ENCODE assay signal across 2 cellular contexts in the genomic region with DNA sequence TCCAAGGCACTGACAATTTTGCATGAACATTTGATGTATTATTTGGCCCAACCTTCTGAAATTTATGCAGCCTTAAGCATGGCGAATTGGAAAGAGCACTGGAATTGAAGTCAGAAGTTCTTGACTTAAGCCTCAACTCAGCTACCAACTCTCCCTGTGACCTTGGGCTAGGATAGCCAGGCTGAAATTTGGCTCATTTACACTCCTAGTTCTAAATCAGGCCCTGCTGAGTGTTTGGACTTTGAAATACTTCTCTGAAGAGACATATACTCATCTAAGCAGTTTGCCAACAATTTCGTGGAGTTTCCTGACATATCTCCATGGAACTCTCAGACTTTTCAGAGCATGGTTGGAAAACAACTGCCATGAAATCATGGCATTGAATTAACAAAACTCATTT.
TF ChIP-seq lines count a peak whose summit lies in the region.

No MANE protein-coding gene starts in this region.

TF ChIP-seq in GM23338, 12 proteins besides CTCF, POLR2A, EP300 and RAD21:
- TF ChIP-seq, protein P1, sequence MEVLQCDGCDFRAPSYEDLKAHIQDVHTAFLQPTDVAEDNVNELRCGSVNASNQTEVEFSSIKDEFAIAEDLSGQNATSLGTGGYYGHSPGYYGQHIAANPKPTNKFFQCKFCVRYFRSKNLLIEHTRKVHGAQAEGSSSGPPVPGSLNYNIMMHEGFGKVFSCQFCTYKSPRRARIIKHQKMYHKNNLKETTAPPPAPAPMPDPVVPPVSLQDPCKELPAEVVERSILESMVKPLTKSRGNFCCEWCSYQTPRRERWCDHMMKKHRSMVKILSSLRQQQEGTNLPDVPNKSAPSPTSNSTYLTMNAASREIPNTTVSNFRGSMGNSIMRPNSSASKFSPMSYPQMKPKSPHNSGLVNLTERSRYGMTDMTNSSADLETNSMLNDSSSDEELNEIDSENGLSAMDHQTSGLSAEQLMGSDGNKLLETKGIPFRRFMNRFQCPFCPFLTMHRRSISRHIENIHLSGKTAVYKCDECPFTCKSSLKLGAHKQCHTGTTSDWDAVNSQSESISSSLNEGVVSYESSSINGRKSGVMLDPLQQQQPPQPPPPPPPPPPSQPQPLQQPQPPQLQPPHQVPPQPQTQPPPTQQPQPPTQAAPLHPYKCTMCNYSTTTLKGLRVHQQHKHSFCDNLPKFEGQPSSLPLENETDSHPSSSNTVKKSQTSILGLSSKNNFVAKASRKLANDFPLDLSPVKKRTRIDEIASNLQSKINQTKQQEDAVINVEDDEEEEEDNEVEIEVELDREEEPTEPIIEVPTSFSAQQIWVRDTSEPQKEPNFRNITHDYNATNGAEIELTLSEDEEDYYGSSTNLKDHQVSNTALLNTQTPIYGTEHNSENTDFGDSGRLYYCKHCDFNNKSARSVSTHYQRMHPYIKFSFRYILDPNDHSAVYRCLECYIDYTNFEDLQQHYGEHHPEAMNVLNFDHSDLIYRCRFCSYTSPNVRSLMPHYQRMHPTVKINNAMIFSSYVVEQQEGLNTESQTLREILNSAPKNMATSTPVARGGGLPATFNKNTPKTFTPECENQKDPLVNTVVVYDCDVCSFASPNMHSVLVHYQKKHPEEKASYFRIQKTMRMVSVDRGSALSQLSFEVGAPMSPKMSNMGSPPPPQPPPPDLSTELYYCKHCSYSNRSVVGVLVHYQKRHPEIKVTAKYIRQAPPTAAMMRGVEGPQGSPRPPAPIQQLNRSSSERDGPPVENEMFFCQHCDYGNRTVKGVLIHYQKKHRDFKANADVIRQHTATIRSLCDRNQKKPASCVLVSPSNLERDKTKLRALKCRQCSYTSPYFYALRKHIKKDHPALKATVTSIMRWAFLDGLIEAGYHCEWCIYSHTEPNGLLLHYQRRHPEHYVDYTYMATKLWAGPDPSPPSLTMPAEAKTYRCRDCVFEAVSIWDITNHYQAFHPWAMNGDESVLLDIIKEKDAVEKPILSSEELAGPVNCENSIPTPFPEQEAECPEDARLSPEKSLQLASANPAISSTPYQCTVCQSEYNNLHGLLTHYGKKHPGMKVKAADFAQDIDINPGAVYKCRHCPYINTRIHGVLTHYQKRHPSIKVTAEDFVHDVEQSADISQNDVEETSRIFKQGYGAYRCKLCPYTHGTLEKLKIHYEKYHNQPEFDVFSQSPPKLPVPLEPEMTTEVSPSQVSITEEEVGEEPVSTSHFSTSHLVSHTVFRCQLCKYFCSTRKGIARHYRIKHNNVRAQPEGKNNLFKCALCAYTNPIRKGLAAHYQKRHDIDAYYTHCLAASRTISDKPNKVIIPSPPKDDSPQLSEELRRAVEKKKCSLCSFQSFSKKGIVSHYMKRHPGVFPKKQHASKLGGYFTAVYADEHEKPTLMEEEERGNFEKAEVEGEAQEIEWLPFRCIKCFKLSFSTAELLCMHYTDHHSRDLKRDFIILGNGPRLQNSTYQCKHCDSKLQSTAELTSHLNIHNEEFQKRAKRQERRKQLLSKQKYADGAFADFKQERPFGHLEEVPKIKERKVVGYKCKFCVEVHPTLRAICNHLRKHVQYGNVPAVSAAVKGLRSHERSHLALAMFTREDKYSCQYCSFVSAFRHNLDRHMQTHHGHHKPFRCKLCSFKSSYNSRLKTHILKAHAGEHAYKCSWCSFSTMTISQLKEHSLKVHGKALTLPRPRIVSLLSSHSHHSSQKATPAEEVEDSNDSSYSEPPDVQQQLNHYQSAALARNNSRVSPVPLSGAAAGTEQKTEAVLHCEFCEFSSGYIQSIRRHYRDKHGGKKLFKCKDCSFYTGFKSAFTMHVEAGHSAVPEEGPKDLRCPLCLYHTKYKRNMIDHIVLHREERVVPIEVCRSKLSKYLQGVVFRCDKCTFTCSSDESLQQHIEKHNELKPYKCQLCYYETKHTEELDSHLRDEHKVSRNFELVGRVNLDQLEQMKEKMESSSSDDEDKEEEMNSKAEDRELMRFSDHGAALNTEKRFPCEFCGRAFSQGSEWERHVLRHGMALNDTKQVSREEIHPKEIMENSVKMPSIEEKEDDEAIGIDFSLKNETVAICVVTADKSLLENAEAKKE (CRISPR knock-in tag; IDR thresholded peaks at IDR 0.05): no peak
- TF ChIP-seq ZNF114 (CRISPR knock-in tag; IDR thresholded peaks at IDR 0.05) (no peak), CREB1 (CRISPR knock-in tag; IDR thresholded peaks at IDR 0.05; ENCODE audit: low read depth) (no peak), JUNB (IDR thresholded peaks at IDR 0.05; ENCODE audit: unreplicated experiment) (no peak), ZNF331 (CRISPR knock-in tag; IDR thresholded peaks at IDR 0.05; ENCODE audit: low read depth) (no peak), EZH2 (IDR thresholded peaks at IDR 0.05; ENCODE audit: low read depth, unreplicated experiment) (no peak)
- TF ChIP-seq, protein P2, sequence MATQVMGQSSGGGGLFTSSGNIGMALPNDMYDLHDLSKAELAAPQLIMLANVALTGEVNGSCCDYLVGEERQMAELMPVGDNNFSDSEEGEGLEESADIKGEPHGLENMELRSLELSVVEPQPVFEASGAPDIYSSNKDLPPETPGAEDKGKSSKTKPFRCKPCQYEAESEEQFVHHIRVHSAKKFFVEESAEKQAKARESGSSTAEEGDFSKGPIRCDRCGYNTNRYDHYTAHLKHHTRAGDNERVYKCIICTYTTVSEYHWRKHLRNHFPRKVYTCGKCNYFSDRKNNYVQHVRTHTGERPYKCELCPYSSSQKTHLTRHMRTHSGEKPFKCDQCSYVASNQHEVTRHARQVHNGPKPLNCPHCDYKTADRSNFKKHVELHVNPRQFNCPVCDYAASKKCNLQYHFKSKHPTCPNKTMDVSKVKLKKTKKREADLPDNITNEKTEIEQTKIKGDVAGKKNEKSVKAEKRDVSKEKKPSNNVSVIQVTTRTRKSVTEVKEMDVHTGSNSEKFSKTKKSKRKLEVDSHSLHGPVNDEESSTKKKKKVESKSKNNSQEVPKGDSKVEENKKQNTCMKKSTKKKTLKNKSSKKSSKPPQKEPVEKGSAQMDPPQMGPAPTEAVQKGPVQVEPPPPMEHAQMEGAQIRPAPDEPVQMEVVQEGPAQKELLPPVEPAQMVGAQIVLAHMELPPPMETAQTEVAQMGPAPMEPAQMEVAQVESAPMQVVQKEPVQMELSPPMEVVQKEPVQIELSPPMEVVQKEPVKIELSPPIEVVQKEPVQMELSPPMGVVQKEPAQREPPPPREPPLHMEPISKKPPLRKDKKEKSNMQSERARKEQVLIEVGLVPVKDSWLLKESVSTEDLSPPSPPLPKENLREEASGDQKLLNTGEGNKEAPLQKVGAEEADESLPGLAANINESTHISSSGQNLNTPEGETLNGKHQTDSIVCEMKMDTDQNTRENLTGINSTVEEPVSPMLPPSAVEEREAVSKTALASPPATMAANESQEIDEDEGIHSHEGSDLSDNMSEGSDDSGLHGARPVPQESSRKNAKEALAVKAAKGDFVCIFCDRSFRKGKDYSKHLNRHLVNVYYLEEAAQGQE (IDR thresholded peaks at IDR 0.05; ENCODE audit: unreplicated experiment): no peak
- TF ChIP-seq, protein P3, sequence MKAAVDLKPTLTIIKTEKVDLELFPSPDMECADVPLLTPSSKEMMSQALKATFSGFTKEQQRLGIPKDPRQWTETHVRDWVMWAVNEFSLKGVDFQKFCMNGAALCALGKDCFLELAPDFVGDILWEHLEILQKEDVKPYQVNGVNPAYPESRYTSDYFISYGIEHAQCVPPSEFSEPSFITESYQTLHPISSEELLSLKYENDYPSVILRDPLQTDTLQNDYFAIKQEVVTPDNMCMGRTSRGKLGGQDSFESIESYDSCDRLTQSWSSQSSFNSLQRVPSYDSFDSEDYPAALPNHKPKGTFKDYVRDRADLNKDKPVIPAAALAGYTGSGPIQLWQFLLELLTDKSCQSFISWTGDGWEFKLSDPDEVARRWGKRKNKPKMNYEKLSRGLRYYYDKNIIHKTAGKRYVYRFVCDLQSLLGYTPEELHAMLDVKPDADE (IDR thresholded peaks at IDR 0.05): no peak

TF ChIP-seq in WTC11, 78 proteins besides CTCF, POLR2A, EP300 and RAD21 (continued from another document):
- no peak for TF ChIP-seq ZBTB21 (CRISPR knock-in tag; IDR thresholded peaks at IDR 0.05; ENCODE audit: borderline replicate concordance)
- no peak for TF ChIP-seq ETV6 (CRISPR knock-in tag; IDR thresholded peaks at IDR 0.05)
- no peak for TF ChIP-seq FOXP1 (CRISPR knock-in tag; IDR thresholded peaks at IDR 0.05; ENCODE audit: borderline replicate concordance)
- no peak for TF ChIP-seq IRF2 (CRISPR knock-in tag; IDR thresholded peaks at IDR 0.05; ENCODE audit: borderline replicate concordance, low read depth)
- no peak for TF ChIP-seq ZNF281 (CRISPR knock-in tag; IDR thresholded peaks at IDR 0.05)
- TF ChIP-seq, protein P4, sequence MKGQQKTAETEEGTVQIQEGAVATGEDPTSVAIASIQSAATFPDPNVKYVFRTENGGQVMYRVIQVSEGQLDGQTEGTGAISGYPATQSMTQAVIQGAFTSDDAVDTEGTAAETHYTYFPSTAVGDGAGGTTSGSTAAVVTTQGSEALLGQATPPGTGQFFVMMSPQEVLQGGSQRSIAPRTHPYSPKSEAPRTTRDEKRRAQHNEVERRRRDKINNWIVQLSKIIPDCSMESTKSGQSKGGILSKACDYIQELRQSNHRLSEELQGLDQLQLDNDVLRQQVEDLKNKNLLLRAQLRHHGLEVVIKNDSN (CRISPR knock-in tag; IDR thresholded peaks at IDR 0.05): no peak
- TF ChIP-seq GABPB1 (CRISPR knock-in tag; IDR thresholded peaks at IDR 0.05): no peak
- no peak for TF ChIP-seq PREB (CRISPR knock-in tag; IDR thresholded peaks at IDR 0.05; ENCODE audit: borderline replicate concordance)
- TF ChIP-seq, protein P5, sequence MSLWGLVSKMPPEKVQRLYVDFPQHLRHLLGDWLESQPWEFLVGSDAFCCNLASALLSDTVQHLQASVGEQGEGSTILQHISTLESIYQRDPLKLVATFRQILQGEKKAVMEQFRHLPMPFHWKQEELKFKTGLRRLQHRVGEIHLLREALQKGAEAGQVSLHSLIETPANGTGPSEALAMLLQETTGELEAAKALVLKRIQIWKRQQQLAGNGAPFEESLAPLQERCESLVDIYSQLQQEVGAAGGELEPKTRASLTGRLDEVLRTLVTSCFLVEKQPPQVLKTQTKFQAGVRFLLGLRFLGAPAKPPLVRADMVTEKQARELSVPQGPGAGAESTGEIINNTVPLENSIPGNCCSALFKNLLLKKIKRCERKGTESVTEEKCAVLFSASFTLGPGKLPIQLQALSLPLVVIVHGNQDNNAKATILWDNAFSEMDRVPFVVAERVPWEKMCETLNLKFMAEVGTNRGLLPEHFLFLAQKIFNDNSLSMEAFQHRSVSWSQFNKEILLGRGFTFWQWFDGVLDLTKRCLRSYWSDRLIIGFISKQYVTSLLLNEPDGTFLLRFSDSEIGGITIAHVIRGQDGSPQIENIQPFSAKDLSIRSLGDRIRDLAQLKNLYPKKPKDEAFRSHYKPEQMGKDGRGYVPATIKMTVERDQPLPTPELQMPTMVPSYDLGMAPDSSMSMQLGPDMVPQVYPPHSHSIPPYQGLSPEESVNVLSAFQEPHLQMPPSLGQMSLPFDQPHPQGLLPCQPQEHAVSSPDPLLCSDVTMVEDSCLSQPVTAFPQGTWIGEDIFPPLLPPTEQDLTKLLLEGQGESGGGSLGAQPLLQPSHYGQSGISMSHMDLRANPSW (CRISPR knock-in tag; conservative IDR thresholded peaks at IDR 0.05; ENCODE audit: low read depth): no peak
